Comparison of ENCODE assay signal across 17 cellular contexts in genomic region chr4:163482197-163482596, GRCh38. TPM values are rescaled to one million over a fixed set of nuclear protein-coding genes. Genes with fewer than 3 reads are reported as not detected.
DNase-seq lines count a peak whose midpoint lies in the region; ATAC-seq, FAIRE-seq and TF ChIP-seq lines count a peak whose summit lies in the region.
"Had no signal": no experiment of that assay in that cellular context is flagged by ENCODE, and none has a peak within 500 bp of the region (broad histone marks: within the 10 kb centered on the region; RNA-seq: fewer than 3 reads in every experiment).

No MANE protein-coding gene starts in this region.

- H3K9me2 ChIP-seq in OCI-LY7 (ENCODE audit: insufficient read depth, low read length) (no peaks in the 10 kb centered on the region), PC-9 (ENCODE audit: insufficient read depth) (no peaks in the 10 kb centered on the region)

- H3K36me3 ChIP-seq in OCI-LY7 (ENCODE audit: insufficient read depth, low read length) (no peaks in the 10 kb centered on the region), breast epithelium (no peaks in the 10 kb centered on the region), PC-9 (ENCODE audit: low read depth) (no peaks in the 10 kb centered on the region)
- H3K36me3 ChIP-seq: gastrocnemius medialis, left ventricle myocardium inferior had no signal

- H3K4me3 ChIP-seq in OCI-LY7 (ENCODE audit: low read depth, low read length, poor library complexity, severe bottlenecking) = no peak overlapping the region
- no peak overlapping the region for H3K4me3 ChIP-seq in coronary artery
- H3K4me3 ChIP-seq in breast epithelium = no peak overlapping the region
- H3K4me3 ChIP-seq in PC-9 = no peak overlapping the region
- H3K4me3 ChIP-seq: gastrocnemius medialis, GM23338, left ventricle myocardium inferior had no signal

- POLR2A ChIA-PET in OCI-LY7 (lab: Charles Lee) (interaction anchor here (0.6 to 1.0 kb wide), 3 partner anchors 10 to 1248 kb away, joined by 4 to 8 read pairs (median 4); no protein-coding TSS in a partner anchor), PC-9 (lab: Charles Lee; ENCODE audit: unreplicated experiment) (no interaction called here)

- no peaks in the 10 kb centered on the region for H3K79me2 ChIP-seq in OCI-LY7 (ENCODE audit: insufficient read depth, low read depth, low read length)
- no peaks in the 10 kb centered on the region for H3K79me2 ChIP-seq in PC-9 (ENCODE audit: low read depth)

- DNase-seq in GM12891 (ENCODE audit: insufficient read length, low spot score) (peak; percentile 9), OCI-LY7 (ENCODE audit: low spot score) (peak; percentile 20), coronary artery (ENCODE audit: low spot score) (no peak), SK-N-DZ (ENCODE audit: low spot score) (no peak), breast epithelium (ENCODE audit: low spot score in 2 of 2) (no peak), PC-9 (no peak)
- DNase-seq: activated CD4-positive, alpha-beta T cell treated with anti-CD3 and anti-CD28 coated beads, Interleukin-2, amount 10 ng/mL, durations not matched to agents 7 days and 5 days; dermis blood vessel endothelial cell; gastrocnemius medialis; left ventricle myocardium inferior; Right ventricle myocardium superior; stimulated activated CD4-positive, alpha-beta T cell treated with anti-CD3 and anti-CD28 coated beads, Interleukin-4, amount 100 ng/mL, for 4 hours had no signal

- H4K20me1 ChIP-seq in OCI-LY7 (ENCODE audit: insufficient read depth, low read length) (no peaks in the 10 kb centered on the region), PC-9 (ENCODE audit: insufficient read depth) (no peaks in the 10 kb centered on the region)

- H3K4me1 ChIP-seq in OCI-LY7 (ENCODE audit: insufficient read depth, low read length, poor library complexity, severe bottlenecking) = peaks cover 30% of the 10 kb centered on the region
- H3K4me1 ChIP-seq in breast epithelium = no peaks in the 10 kb centered on the region
- no peaks in the 10 kb centered on the region for H3K4me1 ChIP-seq in PC-9 (replicated peaks; ENCODE audit: insufficient read depth)
- H3K4me1 ChIP-seq: gastrocnemius medialis, left ventricle myocardium inferior had no signal

- ATAC-seq in GM21423 (IDR thresholded peaks at IDR 0.05; ENCODE audit: unreplicated experiment) (peak; percentile 62), HG03064 (IDR thresholded peaks at IDR 0.05; ENCODE audit: low read depth, unreplicated experiment) (peak; percentile 61)
- ATAC-seq: activated naive CD4-positive, alpha-beta T cell treated with anti-CD3 and anti-CD28 coated beads, Interleukin-2, amount 50 U/mL, for 72 hours; gastrocnemius medialis; GM23338 had no signal

- H3K9me3 ChIP-seq in OCI-LY7 (ENCODE audit: low read length) (no peaks in the 10 kb centered on the region), breast epithelium (no peaks in the 10 kb centered on the region), PC-9 (ENCODE audit: insufficient read depth, low read depth) (no peaks in the 10 kb centered on the region)
- H3K9me3 ChIP-seq: gastrocnemius medialis, left ventricle myocardium inferior had no signal

- peak overlapping the region; percentile 86; the same call in 1 of the 2 replicates for H2AFZ ChIP-seq in OCI-LY7 (ENCODE audit: low read length)
- no peak overlapping the region for H2AFZ ChIP-seq in PC-9
- H2AFZ ChIP-seq: GM23338 had no signal

- H3K4me2 ChIP-seq in OCI-LY7 (ENCODE audit: low read length) (peak overlapping the region; percentile 35), PC-9 (no peak overlapping the region)
- H3K4me2 ChIP-seq: GM23338, KMS-11 had no signal

- CTCF ChIA-PET in OCI-LY7 (lab: Charles Lee; ENCODE audit: unreplicated experiment) = no interaction called here
- CTCF ChIA-PET in PC-9 (lab: Charles Lee) = no interaction called here

- H3K27ac ChIP-seq in OCI-LY7 (ENCODE audit: low read depth, low read length, poor library complexity, severe bottlenecking) (no peak overlapping the region), coronary artery (no peak overlapping the region), breast epithelium (no peak overlapping the region), PC-9 (no peak overlapping the region)
- H3K27ac ChIP-seq: gastrocnemius medialis, KMS-11, left ventricle myocardium inferior had no signal

- TF ChIP-seq POLR2A in GM12891 (IDR thresholded peaks at IDR 0.05; ENCODE audit: low read depth, low read length) (no peak), breast epithelium (IDR thresholded peaks at IDR 0.05) (no peak)

- BruUV-seq in OCI-LY7 (replicated peaks; lab: Mats Ljungman, UMichigan) (no TSS peak), PC-9 (replicated peaks; lab: Mats Ljungman, UMichigan) (no TSS peak)

- no peaks in the 10 kb centered on the region for H3F3A ChIP-seq in PC-9 (ENCODE audit: insufficient read depth, low read depth)

- intact Hi-C loops in OCI-LY7 (cut with micrococcal nuclease; ENCODE audit: unreplicated experiment) (loop anchor here (5.0 kb wide), 1 partner anchor 985 kb away; no protein-coding TSS in a partner anchor), breast epithelium (cut with DNase I; ENCODE audit: low total_unique reads) (loop anchor here (5.0 kb wide), 1 partner anchor 1525 kb away; no protein-coding TSS in a partner anchor), PC-9 (cut with micrococcal nuclease; ENCODE audit: unreplicated experiment) (loop anchor here (10.0 kb wide), 1 partner anchor 987 kb away; no protein-coding TSS in a partner anchor)

- no peaks in the 10 kb centered on the region for H3K27me3 ChIP-seq in breast epithelium
- H3K27me3 ChIP-seq in PC-9 (ENCODE audit: insufficient read depth, low read depth) = no peaks in the 10 kb centered on the region

- TF ChIP-seq CTCF in OCI-LY7 (conservative IDR thresholded peaks at IDR 0.05; ENCODE audit: low read length) = no peak
- no peak for TF ChIP-seq CTCF in coronary artery (IDR thresholded peaks at IDR 0.05)
- no peak for TF ChIP-seq CTCF in breast epithelium (IDR thresholded peaks at IDR 0.05)
- no peak for TF ChIP-seq CTCF in PC-9 (conservative IDR thresholded peaks at IDR 0.05)

- FAIRE-seq in GM12891 (lab: Jason Lieb, UNC) = peak; percentile 72

TF ChIP-seq in GM12891, 5 proteins besides CTCF, POLR2A, EP300 and RAD21:
- TF ChIP-seq TAF1 (IDR thresholded peaks at IDR 0.05; ENCODE audit: low read depth, low read length) = no peak
- TF ChIP-seq POLR2AphosphoS5 (IDR thresholded peaks at IDR 0.05; ENCODE audit: low read depth, low read length) = no peak
- TF ChIP-seq POU2F2 (IDR thresholded peaks at IDR 0.05; ENCODE audit: low read depth, low read length) = no peak
- no peak; the same call in none of the 2 replicates for TF ChIP-seq SPI1 (IDR thresholded peaks at IDR 0.05; ENCODE audit: low read depth, low read length)
- no peak for TF ChIP-seq PAX5 (IDR thresholded peaks at IDR 0.05; ENCODE audit: insufficient read depth, low read length, severe bottlenecking)

RNA-seq across cellular contexts. Expression of gene TKTL2, which starts 8.6 kb away (rescaled TPM):
- polyA plus RNA-seq in GM12891 (2012; ENCODE audit: low read depth, missing spikeins) = not detected
- not detected in 2 replicates for total RNA-seq in OCI-LY7 (2014; rRNA removed; shearing (Covaris generic))
- total RNA-seq in OCI-LY7 (2022) = not detected in 2 replicates
- polyA plus RNA-seq in SK-N-DZ (2014; cell fraction: cytosol; rRNA removed) = 0.05 and 0.08 TPM in 2 replicates
- 0.11 TPM in 1 of 2 replicates, not detected in the other for polyA plus RNA-seq in SK-N-DZ (2014; cell fraction: nucleus; rRNA removed)
- total RNA-seq in breast epithelium = under 1 TPM in 1 of 3 donors, not detected in 2; 0.32 TPM
- total RNA-seq in PC-9 (2021) = not detected in 2 replicates
- total RNA-seq: activated CD4-positive, alpha-beta T cell treated with anti-CD3 and anti-CD28 coated beads, Interleukin-2, amount 10 ng/mL, durations not matched to agents 7 days and 5 days; activated naive CD4-positive, alpha-beta T cell treated with anti-CD3 and anti-CD28 coated beads, Interleukin-2, amount 50 U/mL, for 72 hours; dermis blood vessel endothelial cell; gastrocnemius medialis; left ventricle myocardium inferior; Right ventricle myocardium superior had no signal
- polyA plus RNA-seq: GM23338 had no signal

RNA-seq across cellular contexts. Expression of gene TMA16, which starts 12.3 kb away (rescaled TPM):
- polyA plus RNA-seq in GM12891 (2012; ENCODE audit: low read depth, missing spikeins) = 53.0 TPM
- 56.9 and 83.9 TPM in 2 replicates for total RNA-seq in OCI-LY7 (2014; rRNA removed; shearing (Covaris generic))
- total RNA-seq in OCI-LY7 (2022) (92.5 and 96.1 TPM in 2 replicates), breast epithelium (10 to 100 TPM; 28.2 to 34.7 (median 30.1) TPM), PC-9 (2021) (34.5 and 36.8 TPM in 2 replicates)
- 31.1 and 54.4 TPM in 2 replicates for polyA plus RNA-seq in SK-N-DZ (2014; cell fraction: cytosol; rRNA removed)
- polyA plus RNA-seq in SK-N-DZ (2014; cell fraction: nucleus; rRNA removed) = 40.8 and 43.4 TPM in 2 replicates

Comparison
In these comparisons a context has a peak if more than half of its experiments do, and no peak if none do; other contexts are left out.
1. DNase-seq: peak in GM12891 (single experiment) and OCI-LY7 (single experiment); none in coronary artery (single experiment), SK-N-DZ (single experiment), breast epithelium (0 of 2) and PC-9 (0 of 2).